In the genomic region with DNA sequence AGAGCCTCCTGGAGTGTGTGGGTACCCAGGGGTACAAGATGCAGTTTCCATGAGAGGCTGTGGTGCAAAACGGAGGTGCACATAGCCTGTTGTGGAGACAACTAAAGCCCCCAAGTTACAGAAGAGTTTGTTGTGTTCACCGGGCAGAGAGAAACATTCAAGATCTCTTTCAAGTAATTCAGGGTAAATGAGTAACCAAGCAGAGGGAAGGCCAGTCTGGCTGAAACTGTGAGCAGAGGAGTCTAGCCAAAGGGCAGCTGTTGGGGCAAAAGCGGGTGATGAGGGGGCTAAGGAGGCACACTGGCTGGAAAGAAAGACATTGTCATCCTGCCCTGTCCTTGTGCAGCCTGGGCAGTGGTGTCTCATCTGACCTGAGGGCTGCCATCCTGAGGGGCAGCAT, we compare ENCODE assay signal across 13 cellular contexts. TPM values are rescaled to one million over a fixed set of nuclear protein-coding genes. Genes with fewer than 3 reads are reported as not detected.
DNase-seq lines count a peak whose midpoint lies in the region; ATAC-seq and TF ChIP-seq lines count a peak whose summit lies in the region.
"Had no signal": no experiment of that assay in that cellular context is flagged by ENCODE, and none has a peak within 500 bp of the region (broad histone marks: within the 10 kb centered on the region; RNA-seq: fewer than 3 reads in every experiment).

No MANE protein-coding gene starts in this region.

- H3K4me1 Mint-ChIP-seq in activated naive CD8-positive, alpha-beta T cell treated with anti-CD3 and anti-CD28 coated beads, Interleukin-2, amount 10 ng/mL, durations not matched to agents 7 days and 5 days, result peaks cover 64% of the 10 kb centered on the region
- peaks cover 31% of the 10 kb centered on the region for H3K4me1 Mint-ChIP-seq in activated naive CD8-positive, alpha-beta T cell treated with anti-CD3 and anti-CD28 coated beads for 36 hours
- H3K4me1 Mint-ChIP-seq in GM23338 (peaks cover 10% of the 10 kb centered on the region; the same call in 2 of the 3 replicates), type B pancreatic cell (ENCODE audit: unreplicated experiment) (peaks cover 46% of the 10 kb centered on the region), WTC11 (peaks cover 6% of the 10 kb centered on the region)

- TF ChIP-seq CTCF in GM23338 (conservative IDR thresholded peaks at IDR 0.05; ENCODE audit: low read depth in 2 of 2) (no peak), type B pancreatic cell (conservative IDR thresholded peaks at IDR 0.05) (no peak), WTC11 (IDR thresholded peaks at IDR 0.05) (no peak)

- H3K9me3 Mint-ChIP-seq in activated naive CD8-positive, alpha-beta T cell treated with anti-CD3 and anti-CD28 coated beads, Interleukin-2, amount 10 ng/mL, durations not matched to agents 7 days and 5 days, result peaks cover 21% of the 10 kb centered on the region
- H3K9me3 Mint-ChIP-seq in activated naive CD8-positive, alpha-beta T cell treated with anti-CD3 and anti-CD28 coated beads for 36 hours, result peaks cover 3% of the 10 kb centered on the region
- H3K9me3 Mint-ChIP-seq in GM23338 (peaks cover 5% of the 10 kb centered on the region; the same call in 2 of the 3 replicates), type B pancreatic cell (no peaks in the 10 kb centered on the region), WTC11 (peaks cover 5% of the 10 kb centered on the region)
- H3K9me3 Mint-ChIP-seq: activated B cell treated with CpG ODN at 0.5 μM for 24 hours had no signal

- POLR2A ChIA-PET in activated naive CD8-positive, alpha-beta T cell treated with anti-CD3 and anti-CD28 coated beads, Interleukin-2, amount 10 ng/mL, durations not matched to agents 7 days and 5 days (lab: Charles Lee), result no interaction called here
- POLR2A ChIA-PET in WTC11 (lab: Charles Lee), result no interaction called here

- H3K4me2 ChIP-seq in GM23338, result no peak overlapping the region

- no peaks in the 10 kb centered on the region for H3K4me1 ChIP-seq in GM23338 (ENCODE audit: insufficient read depth)

- no peak for ATAC-seq in activated naive CD8-positive, alpha-beta T cell treated with anti-CD3 and anti-CD28 coated beads, Interleukin-2, amount 10 ng/mL, durations not matched to agents 7 days and 5 days (ENCODE audit: low read depth)
- ATAC-seq in GM23338 (no peak), HG03521 (IDR thresholded peaks at IDR 0.05; ENCODE audit: unreplicated experiment) (peak; percentile 63), WTC11 (no peak), GM18505 (IDR thresholded peaks at IDR 0.05; ENCODE audit: unreplicated experiment) (no peak)
- ATAC-seq: stimulated activated naive CD8-positive, alpha-beta T cell treated with anti-CD3 and anti-CD28 coated beads, Interleukin-15, Interleukin-2, amounts not matched to agents 100 U/mL and 50 U/mL, for 24 hours had no signal

- no peak overlapping the region for H3K27ac ChIP-seq in GM23338 (ENCODE audit: low read depth)

- no peaks in the 10 kb centered on the region for H3K36me3 ChIP-seq in GM23338 (ENCODE audit: insufficient read depth)

- H3K79me2 ChIP-seq in GM23338 (replicated peaks; ENCODE audit: insufficient read depth), result no peaks in the 10 kb centered on the region

- TF ChIP-seq POLR2A in GM18505 (IDR thresholded peaks at IDR 0.05; ENCODE audit: borderline replicate concordance, extremely low read depth, insufficient read depth, insufficient read length), result no peak

- no peak for DNase-seq in activated naive CD8-positive, alpha-beta T cell treated with anti-CD3 and anti-CD28 coated beads, Interleukin-2, amount 10 ng/mL, durations not matched to agents 7 days and 5 days
- DNase-seq in activated naive CD8-positive, alpha-beta T cell treated with anti-CD3 and anti-CD28 coated beads for 36 hours, result no peak
- no peak for DNase-seq in GM23338 (ENCODE audit: low spot score)
- DNase-seq in type B pancreatic cell (ENCODE audit: extremely low spot score, unreplicated experiment), result no peak
- no peak for DNase-seq in WTC11 (ENCODE audit: low spot score)
- DNase-seq in iPS-NIHi11 (ENCODE audit: low spot score), result no peak
- DNase-seq: activated B cell treated with CpG ODN at 0.5 μM for 24 hours; activated gamma-delta T cell treated with Interleukin-2 at 50 U/mL for 16 hours; Karpas-422; SHP77; stimulated activated naive CD8-positive, alpha-beta T cell treated with anti-CD3 and anti-CD28 coated beads, Interleukin-15, Interleukin-2, amounts not matched to agents 100 U/mL and 50 U/mL, for 24 hours had no signal

- peak overlapping the region; percentile 14; the same call in 1 of the 2 replicates for H2AFZ ChIP-seq in GM23338

- CTCF ChIA-PET in WTC11 (lab: Charles Lee), result no interaction called here

- H3K27ac Mint-ChIP-seq in activated naive CD8-positive, alpha-beta T cell treated with anti-CD3 and anti-CD28 coated beads, Interleukin-2, amount 10 ng/mL, durations not matched to agents 7 days and 5 days, result peak overlapping the region; percentile 67
- no peak overlapping the region for H3K27ac Mint-ChIP-seq in activated naive CD8-positive, alpha-beta T cell treated with anti-CD3 and anti-CD28 coated beads for 36 hours
- H3K27ac Mint-ChIP-seq in GM23338, result no peak overlapping the region
- peak overlapping the region; percentile 34 for H3K27ac Mint-ChIP-seq in type B pancreatic cell
- H3K27ac Mint-ChIP-seq in WTC11, result no peak overlapping the region
- H3K27ac Mint-ChIP-seq: activated B cell treated with CpG ODN at 0.5 μM for 24 hours had no signal

- H3F3A ChIP-seq in GM23338 (replicated peaks; ENCODE audit: low read depth), result no peaks in the 10 kb centered on the region

- H4K20me1 ChIP-seq in GM23338 (replicated peaks; ENCODE audit: insufficient read depth), result no peaks in the 10 kb centered on the region

- no peaks in the 10 kb centered on the region for H3K27me3 ChIP-seq in GM23338 (ENCODE audit: insufficient read depth)

- H3K4me3 Mint-ChIP-seq in activated naive CD8-positive, alpha-beta T cell treated with anti-CD3 and anti-CD28 coated beads, Interleukin-2, amount 10 ng/mL, durations not matched to agents 7 days and 5 days, result peak overlapping the region; percentile 54
- no peak overlapping the region for H3K4me3 Mint-ChIP-seq in activated naive CD8-positive, alpha-beta T cell treated with anti-CD3 and anti-CD28 coated beads for 36 hours
- H3K4me3 Mint-ChIP-seq in GM23338, result no peak overlapping the region
- no peak overlapping the region for H3K4me3 Mint-ChIP-seq in type B pancreatic cell
- no peak overlapping the region for H3K4me3 Mint-ChIP-seq in WTC11
- H3K4me3 Mint-ChIP-seq: activated B cell treated with CpG ODN at 0.5 μM for 24 hours had no signal

- peaks cover 25% of the 10 kb centered on the region for H3K36me3 Mint-ChIP-seq in activated naive CD8-positive, alpha-beta T cell treated with anti-CD3 and anti-CD28 coated beads, Interleukin-2, amount 10 ng/mL, durations not matched to agents 7 days and 5 days
- H3K36me3 Mint-ChIP-seq in activated naive CD8-positive, alpha-beta T cell treated with anti-CD3 and anti-CD28 coated beads for 36 hours, result no peaks in the 10 kb centered on the region
- no peaks in the 10 kb centered on the region for H3K36me3 Mint-ChIP-seq in GM23338 (ENCODE audit: low read depth)
- H3K36me3 Mint-ChIP-seq in type B pancreatic cell, result no peaks in the 10 kb centered on the region
- H3K36me3 Mint-ChIP-seq in WTC11, result peaks cover 4% of the 10 kb centered on the region

- no peak overlapping the region for H3K4me3 ChIP-seq in GM23338

- H3K9me2 ChIP-seq in GM23338 (ENCODE audit: insufficient read depth), result 0 out of 2 replicates have a peak, but pooled peaks cover 6% of the 10 kb centered on the region

- H3K27me3 Mint-ChIP-seq in activated naive CD8-positive, alpha-beta T cell treated with anti-CD3 and anti-CD28 coated beads, Interleukin-2, amount 10 ng/mL, durations not matched to agents 7 days and 5 days, result no peaks in the 10 kb centered on the region
- H3K27me3 Mint-ChIP-seq in activated naive CD8-positive, alpha-beta T cell treated with anti-CD3 and anti-CD28 coated beads for 36 hours, result no peaks in the 10 kb centered on the region
- H3K27me3 Mint-ChIP-seq in GM23338 (ENCODE audit: insufficient read depth, low read depth, poor library complexity) (peaks cover 2% of the 10 kb centered on the region), type B pancreatic cell (peaks cover 12% of the 10 kb centered on the region), WTC11 (ENCODE audit: low read depth) (no peaks in the 10 kb centered on the region)

TF ChIP-seq in GM23338, 12 proteins besides CTCF, POLR2A, EP300 and RAD21 (continues in another document):
- no peak for TF ChIP-seq NANOG (IDR thresholded peaks at IDR 0.05; ENCODE audit: borderline replicate concordance)

TF ChIP-seq in WTC11, 78 proteins besides CTCF, POLR2A, EP300 and RAD21:
- TF ChIP-seq OVOL2 (CRISPR knock-in tag; IDR thresholded peaks at IDR 0.05; ENCODE audit: borderline replicate concordance), result no peak
- TF ChIP-seq, protein P1, sequence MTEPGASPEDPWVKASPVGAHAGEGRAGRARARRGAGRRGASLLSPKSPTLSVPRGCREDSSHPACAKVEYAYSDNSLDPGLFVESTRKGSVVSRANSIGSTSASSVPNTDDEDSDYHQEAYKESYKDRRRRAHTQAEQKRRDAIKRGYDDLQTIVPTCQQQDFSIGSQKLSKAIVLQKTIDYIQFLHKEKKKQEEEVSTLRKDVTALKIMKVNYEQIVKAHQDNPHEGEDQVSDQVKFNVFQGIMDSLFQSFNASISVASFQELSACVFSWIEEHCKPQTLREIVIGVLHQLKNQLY (CRISPR knock-in tag; IDR thresholded peaks at IDR 0.05), result no peak

RNA-seq across cellular contexts. Expression of a gene that starts 52.0 kb away (rescaled TPM):
- 100 to 1,000 TPM; 288 to 293 TPM for total RNA-seq in activated naive CD8-positive, alpha-beta T cell treated with anti-CD3 and anti-CD28 coated beads, Interleukin-2, amount 10 ng/mL, durations not matched to agents 7 days and 5 days
- 10 to 100 TPM; 56.4 to 57.7 TPM for total RNA-seq in activated naive CD8-positive, alpha-beta T cell treated with anti-CD3 and anti-CD28 coated beads for 36 hours
- total RNA-seq in GM23338 (2014; rRNA removed; shearing (Covaris generic)), result 1.3 and 2.1 TPM in 2 replicates
- polyA plus RNA-seq in GM23338 (2016; fragmentation: Nextera tagmentation; extraction: Ambion mirVana), result 2.1 and 2.5 TPM in 2 replicates
- 5.2 and 34.8 TPM in 2 replicates for total RNA-seq in type B pancreatic cell (ENCODE audit: low replicate concordance)
- 1.3 to 2.1 TPM (median 1.9 TPM) in 3 replicates for total RNA-seq in WTC11 (2021)

Comparison
In these comparisons a context has a peak if more than half of its experiments do, and no peak if none do; other contexts are left out.
1. H3K27ac Mint-ChIP-seq: peak in activated naive CD8-positive, alpha-beta T cell treated with anti-CD3 and anti-CD28 coated beads, Interleukin-2, amount 10 ng/mL, durations not matched to agents 7 days and 5 days (single experiment) and type B pancreatic cell (single experiment); none in activated naive CD8-positive, alpha-beta T cell treated with anti-CD3 and anti-CD28 coated beads for 36 hours (single experiment), GM23338 (single experiment) and WTC11 (single experiment).